Comparison of ENCODE assay signal across 17 cellular contexts in the genomic region with DNA sequence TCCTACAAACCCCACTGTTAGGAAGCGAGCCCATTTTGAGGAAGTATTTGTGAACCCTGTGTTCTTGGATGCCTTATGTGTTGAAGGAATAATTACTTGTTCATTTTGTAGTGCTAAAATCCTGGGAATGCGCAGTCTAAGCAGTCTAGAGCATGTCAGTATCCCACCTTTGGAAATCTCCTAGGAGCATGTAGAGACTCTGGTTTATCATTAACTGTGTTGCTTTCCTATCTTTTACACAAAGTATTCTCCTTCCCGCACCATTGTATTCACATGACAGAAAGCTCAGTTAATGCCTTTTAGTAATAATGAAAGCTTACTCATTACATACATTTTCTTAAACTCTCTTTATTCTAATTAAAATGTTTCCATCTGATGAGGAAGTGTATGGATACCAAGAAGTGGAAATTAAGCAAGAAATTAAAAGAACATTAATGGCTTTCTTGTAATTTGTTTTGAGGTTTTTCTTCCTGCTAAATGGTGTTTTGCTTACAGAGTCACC.
DNase-seq lines count a peak whose midpoint lies in the region; ATAC-seq and TF ChIP-seq lines count a peak whose summit lies in the region.
"Had no signal": no experiment of that assay in that cellular context is flagged by ENCODE, and none has a peak within 500 bp of the region (broad histone marks: within the 10 kb centered on the region; RNA-seq: fewer than 3 reads in every experiment).

No MANE protein-coding gene starts in this region.

- DNase-seq in MV-4-11 (lab: John Stamatoyannopoulos, UW) (peak; percentile 8), kidney tubule cell (ENCODE audit: low spot score) (peak; percentile 37), putamen (ENCODE audit: low spot score) (no peak), left lung (no peak)
- DNase-seq in activated naive CD8-positive, alpha-beta T cell treated with anti-CD3 and anti-CD28 coated beads for 36 hours: no peak
- DNase-seq in stimulated activated effector memory CD8-positive, alpha-beta T cell treated with anti-CD3 and anti-CD28 coated beads, Interleukin-12 subunit alpha, Interleukin-12 subunit beta, amount 100 ng/mL, for 72 hours (ENCODE audit: low spot score in 2 of 2): no peak
- DNase-seq: BE2C; CD8-positive, alpha-beta T cell; GF-D8; HFFc6; MG63; NCI-H1930; NCI-H2171 treated with DMSO at 0.1 percent for 48 hours; NCI-H82; Peyer's patch; SHP77 had no signal

- H3K9me3 ChIP-seq in left lung: no peaks in the 10 kb centered on the region
- H3K9me3 ChIP-seq: BE2C, MG63, Peyer's patch had no signal

- peak overlapping the region; percentile 54 for H3K27ac Mint-ChIP-seq in activated naive CD8-positive, alpha-beta T cell treated with anti-CD3 and anti-CD28 coated beads for 36 hours
- H3K27ac Mint-ChIP-seq in stimulated activated effector memory CD8-positive, alpha-beta T cell treated with anti-CD3 and anti-CD28 coated beads, Interleukin-12 subunit alpha, Interleukin-12 subunit beta, amount 100 ng/mL, for 72 hours: no peak overlapping the region
- H3K27ac Mint-ChIP-seq: CD8-positive, alpha-beta T cell; HFFc6 had no signal

- no peak overlapping the region for H3K27ac ChIP-seq in left lung
- H3K27ac ChIP-seq: Peyer's patch had no signal

- H3K4me3 ChIP-seq in left lung: no peak overlapping the region
- H3K4me3 ChIP-seq: MG63, Peyer's patch had no signal

- no peak for TF ChIP-seq CTCF in left lung (IDR thresholded peaks at IDR 0.05)

- H3K36me3 Mint-ChIP-seq in activated naive CD8-positive, alpha-beta T cell treated with anti-CD3 and anti-CD28 coated beads for 36 hours: no peaks in the 10 kb centered on the region
- H3K36me3 Mint-ChIP-seq in stimulated activated effector memory CD8-positive, alpha-beta T cell treated with anti-CD3 and anti-CD28 coated beads, Interleukin-12 subunit alpha, Interleukin-12 subunit beta, amount 100 ng/mL, for 72 hours: peaks cover 14% of the 10 kb centered on the region

- H3K4me3 Mint-ChIP-seq in activated naive CD8-positive, alpha-beta T cell treated with anti-CD3 and anti-CD28 coated beads for 36 hours: no peak overlapping the region
- no peak overlapping the region for H3K4me3 Mint-ChIP-seq in stimulated activated effector memory CD8-positive, alpha-beta T cell treated with anti-CD3 and anti-CD28 coated beads, Interleukin-12 subunit alpha, Interleukin-12 subunit beta, amount 100 ng/mL, for 72 hours
- H3K4me3 Mint-ChIP-seq: CD8-positive, alpha-beta T cell; HFFc6 had no signal

- no peaks in the 10 kb centered on the region for H3K4me1 ChIP-seq in left lung
- H3K4me1 ChIP-seq: BE2C, Peyer's patch had no signal

- H3K4me1 Mint-ChIP-seq in activated naive CD8-positive, alpha-beta T cell treated with anti-CD3 and anti-CD28 coated beads for 36 hours: peaks cover 6% of the 10 kb centered on the region
- H3K4me1 Mint-ChIP-seq in stimulated activated effector memory CD8-positive, alpha-beta T cell treated with anti-CD3 and anti-CD28 coated beads, Interleukin-12 subunit alpha, Interleukin-12 subunit beta, amount 100 ng/mL, for 72 hours: peaks cover 13% of the 10 kb centered on the region

- no peaks in the 10 kb centered on the region for H3K27me3 ChIP-seq in left lung
- H3K27me3 ChIP-seq: BE2C, MG63, Peyer's patch had no signal

- ATAC-seq in stimulated activated effector memory CD8-positive, alpha-beta T cell treated with anti-CD3 and anti-CD28 coated beads, Interleukin-12 subunit alpha, Interleukin-12 subunit beta, amount 100 ng/mL, for 72 hours: peak; percentile 51
- ATAC-seq in HG03520 (IDR thresholded peaks at IDR 0.05; ENCODE audit: unreplicated experiment) (no peak), left lung (no peak)
- ATAC-seq: CD8-positive, alpha-beta T cell had no signal

- H3K27me3 Mint-ChIP-seq in activated naive CD8-positive, alpha-beta T cell treated with anti-CD3 and anti-CD28 coated beads for 36 hours: no peaks in the 10 kb centered on the region

- H3K9me3 Mint-ChIP-seq in activated naive CD8-positive, alpha-beta T cell treated with anti-CD3 and anti-CD28 coated beads for 36 hours: no peaks in the 10 kb centered on the region
- no peaks in the 10 kb centered on the region for H3K9me3 Mint-ChIP-seq in stimulated activated effector memory CD8-positive, alpha-beta T cell treated with anti-CD3 and anti-CD28 coated beads, Interleukin-12 subunit alpha, Interleukin-12 subunit beta, amount 100 ng/mL, for 72 hours
- H3K9me3 Mint-ChIP-seq: CD8-positive, alpha-beta T cell; HFFc6 had no signal

- H3K36me3 ChIP-seq in left lung: peaks cover 0 to 3% of the 10 kb centered on the region in 2 donors
- H3K36me3 ChIP-seq: BE2C, MG63, Peyer's patch had no signal

- intact Hi-C loops in left lung (cut with DNase I): loop anchor here in 1 of 2 donors (10.0 kb wide), 2 partner anchors 80 to 160 kb away; no protein-coding TSS in a partner anchor

Comparison
In these comparisons a context has a peak if more than half of its experiments do, and no peak if none do; other contexts are left out.
1. DNase-seq: peak in MV-4-11 (single experiment) and kidney tubule cell (single experiment); none in activated naive CD8-positive, alpha-beta T cell treated with anti-CD3 and anti-CD28 coated beads for 36 hours (single experiment), stimulated activated effector memory CD8-positive, alpha-beta T cell treated with anti-CD3 and anti-CD28 coated beads, Interleukin-12 subunit alpha, Interleukin-12 subunit beta, amount 100 ng/mL, for 72 hours (0 of 2), putamen (single experiment) and left lung (0 of 2).